ENCODE assay signal across 7 cellular contexts in genomic region chr11:76206077-76206326, GRCh38. TPM values are rescaled to one million over a fixed set of nuclear protein-coding genes. Genes with fewer than 3 reads are reported as not detected.
DNase-seq lines count a peak whose midpoint lies in the region; ATAC-seq lines count a peak whose summit lies in the region.

No MANE protein-coding gene starts in this region.

- H3K27ac ChIP-seq in HUES64 (ENCODE audit: low read depth, low read length), result no peak overlapping the region

- H3K4me3 ChIP-seq in HUES64 (ENCODE audit: low read length) (peak overlapping the region; percentile 48), iPS-18c (ENCODE audit: insufficient read depth, low read depth, low read length) (peak overlapping the region; percentile 53)

- peaks cover 94% of the 10 kb centered on the region for H3K27me3 ChIP-seq in HUES64 (ENCODE audit: insufficient read depth, low read length)

- no peak for DNase-seq in activated naive CD8-positive, alpha-beta T cell treated with anti-CD3 and anti-CD28 coated beads, Interleukin-2, amount 50 U/mL, for 24 hours
- no peak for DNase-seq in stimulated activated naive B cell treated with anti-CD40 and anti-IgM and Interleukin-4, amounts not matched to agents 10 μg/mL and 1 μg/mL and 100 μg/mL, for 72 hours
- DNase-seq in NCI-H510A treated with DMSO at 0.1 percent for 48 hours (lab: John Stamatoyannopoulos, UW) (no peak), NCI-H2029 (lab: John Stamatoyannopoulos, UW) (no peak)

- peaks cover 12% of the 10 kb centered on the region; the same call in 1 of the 2 replicates for H3K4me1 ChIP-seq in HUES64 (ENCODE audit: insufficient read depth, low read length)

- no peaks in the 10 kb centered on the region for H3K9me3 Mint-ChIP-seq in activated naive CD8-positive, alpha-beta T cell treated with anti-CD3 and anti-CD28 coated beads, Interleukin-2, amount 50 U/mL, for 24 hours
- H3K9me3 Mint-ChIP-seq in stimulated activated naive B cell treated with anti-CD40 and anti-IgM and Interleukin-4, amounts not matched to agents 10 μg/mL and 1 μg/mL and 100 μg/mL, for 72 hours, result no peaks in the 10 kb centered on the region

- H3K9me3 ChIP-seq in HUES64 (ENCODE audit: insufficient read depth, low read depth, low read length) (no peaks in the 10 kb centered on the region), iPS-18c (ENCODE audit: control insufficient read depth, insufficient read depth, low read length) (peaks cover 3% of the 10 kb centered on the region)

- H3K4me1 Mint-ChIP-seq in activated naive CD8-positive, alpha-beta T cell treated with anti-CD3 and anti-CD28 coated beads, Interleukin-2, amount 50 U/mL, for 24 hours, result peaks cover 19% of the 10 kb centered on the region
- H3K4me1 Mint-ChIP-seq in stimulated activated naive B cell treated with anti-CD40 and anti-IgM and Interleukin-4, amounts not matched to agents 10 μg/mL and 1 μg/mL and 100 μg/mL, for 72 hours, result peaks cover 15 to 45% of the 10 kb centered on the region in 2 donors

- peak overlapping the region; percentile 57 for H3K4me3 Mint-ChIP-seq in activated naive CD8-positive, alpha-beta T cell treated with anti-CD3 and anti-CD28 coated beads, Interleukin-2, amount 50 U/mL, for 24 hours
- H3K4me3 Mint-ChIP-seq in stimulated activated naive B cell treated with anti-CD40 and anti-IgM and Interleukin-4, amounts not matched to agents 10 μg/mL and 1 μg/mL and 100 μg/mL, for 72 hours, result peak overlapping the region; percentile 79 to 88

- H3K9ac ChIP-seq in HUES64 (ENCODE audit: low read depth, low read length), result no peak overlapping the region; the same call in 1 of the 2 replicates

- ATAC-seq in activated naive CD8-positive, alpha-beta T cell treated with anti-CD3 and anti-CD28 coated beads, Interleukin-2, amount 50 U/mL, for 24 hours, result no peak
- ATAC-seq in stimulated activated naive B cell treated with anti-CD40 and anti-IgM and Interleukin-4, amounts not matched to agents 10 μg/mL and 1 μg/mL and 100 μg/mL, for 72 hours (replicated peaks), result no peak
- ATAC-seq in GM21515 (IDR thresholded peaks at IDR 0.05; ENCODE audit: unreplicated experiment), result no peak

- no peaks in the 10 kb centered on the region for H3K36me3 Mint-ChIP-seq in activated naive CD8-positive, alpha-beta T cell treated with anti-CD3 and anti-CD28 coated beads, Interleukin-2, amount 50 U/mL, for 24 hours (ENCODE audit: low read depth)
- peaks cover 0 to 1% of the 10 kb centered on the region in 2 donors for H3K36me3 Mint-ChIP-seq in stimulated activated naive B cell treated with anti-CD40 and anti-IgM and Interleukin-4, amounts not matched to agents 10 μg/mL and 1 μg/mL and 100 μg/mL, for 72 hours

- H3K36me3 ChIP-seq in HUES64 (ENCODE audit: insufficient read depth, low read length), result no peaks in the 10 kb centered on the region

- H3K27me3 Mint-ChIP-seq in activated naive CD8-positive, alpha-beta T cell treated with anti-CD3 and anti-CD28 coated beads, Interleukin-2, amount 50 U/mL, for 24 hours, result peaks cover 32% of the 10 kb centered on the region
- peaks cover 53 to 77% of the 10 kb centered on the region in 2 donors for H3K27me3 Mint-ChIP-seq in stimulated activated naive B cell treated with anti-CD40 and anti-IgM and Interleukin-4, amounts not matched to agents 10 μg/mL and 1 μg/mL and 100 μg/mL, for 72 hours

- H3K27ac Mint-ChIP-seq in activated naive CD8-positive, alpha-beta T cell treated with anti-CD3 and anti-CD28 coated beads, Interleukin-2, amount 50 U/mL, for 24 hours, result no peak overlapping the region
- no peak overlapping the region for H3K27ac Mint-ChIP-seq in stimulated activated naive B cell treated with anti-CD40 and anti-IgM and Interleukin-4, amounts not matched to agents 10 μg/mL and 1 μg/mL and 100 μg/mL, for 72 hours

- WGBS in HUES64, result 3% methylated on average over 18 of the region's 18 CpGs

RNA-seq across cellular contexts. Expression of gene WNT11, which starts 0.3 kb away (rescaled TPM):
- not detected for polyA plus RNA-seq in HUES64 (2013, experiment 1 of 2)
- 0.19 TPM for polyA plus RNA-seq in HUES64 (2013, experiment 2 of 2)
